12 cellular contexts compared by ENCODE assay signal in genomic region chr4:5524900-5525299, GRCh38.
DNase-seq lines count a peak whose midpoint lies in the region; FAIRE-seq and TF ChIP-seq lines count a peak whose summit lies in the region.
"Had no signal": no experiment of that assay in that cellular context is flagged by ENCODE, and none has a peak within 500 bp of the region (broad histone marks: within the 10 kb centered on the region; RNA-seq: fewer than 3 reads in every experiment).

No MANE protein-coding gene starts in this region.

- DNase-seq in AG08396 (ENCODE audit: low spot score) (peak; percentile 29), MG63 (peak; percentile 12), brain microvascular endothelial cell (peak; percentile 83), iris pigment epithelial cell (ENCODE audit: low read depth) (peak; percentile 79), H7 (no peak), urothelium cell line (ENCODE audit: low spot score) (no peak), HUDEP-2 (lab: John Stamatoyannopoulos, UW; ENCODE audit: unreplicated experiment in 76 of 76) (no peak)
- DNase-seq in stimulated activated CD4-positive, alpha-beta T cell treated with anti-CD3 and anti-CD28 coated beads, Interleukin-1b, Interleukin-23, amount 100 ng/mL, for 48 hours, result no peak
- DNase-seq: activated CD4-positive, alpha-beta T cell treated with anti-CD3 and anti-CD28 coated beads, Interleukin-2, amount 10 ng/mL, durations not matched to agents 24 days and 14 days; stimulated activated naive B cell treated with anti-CD40 and anti-IgM and Interleukin-4, amounts not matched to agents 10 μg/mL and 1 μg/mL and 100 μg/mL, for 72 hours had no signal

- H3K4me3 ChIP-seq in MG63 (no peak overlapping the region), brain microvascular endothelial cell (ENCODE audit: low read depth, low read length) (no peak overlapping the region), H7 (ENCODE audit: insufficient read depth, low read depth, low read length) (no peak overlapping the region)
- H3K4me3 ChIP-seq: BLaER1 had no signal

- no peaks in the 10 kb centered on the region for H3K36me3 ChIP-seq in MG63
- no peaks in the 10 kb centered on the region for H3K36me3 ChIP-seq in brain microvascular endothelial cell (replicated peaks)
- H3K36me3 ChIP-seq in H7 (replicated peaks; ENCODE audit: control insufficient read depth, insufficient read depth, low read length), result no peaks in the 10 kb centered on the region
- H3K36me3 ChIP-seq: BLaER1 had no signal

- FAIRE-seq in urothelium cell line (lab: Jason Lieb, UNC), result no peak
- FAIRE-seq: HTR-8/SVneo had no signal

- no peak for TF ChIP-seq CTCF in brain microvascular endothelial cell (IDR thresholded peaks at IDR 0.05; ENCODE audit: low read depth, low read length, missing control alignments)

- no peak overlapping the region for H3K27ac ChIP-seq in brain microvascular endothelial cell
- H3K27ac ChIP-seq: BLaER1 had no signal

- H3K27me3 ChIP-seq in MG63, result no peaks in the 10 kb centered on the region
- no peaks in the 10 kb centered on the region for H3K27me3 ChIP-seq in brain microvascular endothelial cell (replicated peaks)
- H3K27me3 ChIP-seq in H7 (ENCODE audit: control insufficient read depth, insufficient read depth, low read length), result no peaks in the 10 kb centered on the region
- H3K27me3 ChIP-seq: BLaER1 had no signal

- H3K9me3 ChIP-seq in MG63, result no peaks in the 10 kb centered on the region

- in situ Hi-C loops in brain microvascular endothelial cell (cut with HindIII; ENCODE audit: low pct_ligation_motif_present, low sequenced_read_pairs), result no loop called here

Comparison
In these comparisons a context has a peak if more than half of its experiments do, and no peak if none do; other contexts are left out.
1. DNase-seq: peak in AG08396 (single experiment), MG63 (single experiment), brain microvascular endothelial cell (single experiment) and iris pigment epithelial cell (single experiment); none in H7 (single experiment), urothelium cell line (single experiment), HUDEP-2 (0 of 76) and stimulated activated CD4-positive, alpha-beta T cell treated with anti-CD3 and anti-CD28 coated beads, Interleukin-1b, Interleukin-23, amount 100 ng/mL, for 48 hours (single experiment).